Comparison of ENCODE assay signal across 27 cellular contexts in the genomic region with DNA sequence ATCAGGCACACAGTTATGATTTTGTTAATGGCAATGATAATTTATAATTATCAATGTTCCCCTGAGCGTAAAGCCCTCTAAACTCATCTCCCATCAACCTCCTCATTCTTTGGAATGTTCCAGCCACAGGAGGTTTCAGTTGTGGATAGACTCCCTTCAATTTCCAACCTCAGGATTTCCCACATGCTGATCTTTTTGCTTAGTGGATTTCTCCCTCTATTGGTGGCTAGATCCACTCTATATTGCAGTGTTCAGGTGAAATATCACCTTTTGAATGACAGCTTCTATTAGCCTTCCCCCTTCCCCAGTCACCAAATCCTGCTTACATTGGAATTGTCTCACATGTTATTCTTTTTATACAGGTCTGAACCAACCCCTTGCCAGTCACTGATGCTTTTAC.
"Had no signal": no experiment of that assay in that cellular context is flagged by ENCODE, and none has a peak within 500 bp of the region (broad histone marks: within the 10 kb centered on the region; RNA-seq: fewer than 3 reads in every experiment).

No MANE protein-coding gene starts in this region.

- H3K9me3 ChIP-seq: colonic mucosa, esophagus muscularis mucosa, heart right ventricle, left ventricle myocardium inferior, lower lobe of right lung, neutrophil, pancreas, testis, tibial artery had no signal

- H3K36me3 ChIP-seq: colonic mucosa, esophagus muscularis mucosa, heart right ventricle, left ventricle myocardium inferior, lower lobe of right lung, neutrophil, pancreas, stomach, tibial artery had no signal

- H3K9me3 Mint-ChIP-seq: dendritic cell treated with granulocyte-macrophage colony-stimulating factor and Interleukin-4, amounts not matched to agents 40 ng/mL and 50 ng/mL, for 4 days; endodermal cell; neural crest cell; type B pancreatic cell had no signal

- H3K4me3 ChIP-seq: colonic mucosa, esophagus muscularis mucosa, heart right ventricle, left ventricle myocardium inferior, lower lobe of right lung, pancreas, smooth muscle cell, stomach, testis, tibial artery had no signal

- H3K36me3 Mint-ChIP-seq: naive thymus-derived CD8-positive, alpha-beta T cell; stimulated activated effector memory CD8-positive, alpha-beta T cell treated with anti-CD3 and anti-CD28 coated beads, Interleukin-12 subunit alpha, Interleukin-12 subunit beta, amount 100 ng/mL, for 72 hours had no signal

- H3K4me3 Mint-ChIP-seq: dendritic cell treated with granulocyte-macrophage colony-stimulating factor and Interleukin-4, amounts not matched to agents 40 ng/mL and 50 ng/mL, for 4 days; endodermal cell; naive thymus-derived CD8-positive, alpha-beta T cell; neural crest cell; stimulated activated effector memory CD8-positive, alpha-beta T cell treated with anti-CD3 and anti-CD28 coated beads, Interleukin-12 subunit alpha, Interleukin-12 subunit beta, amount 100 ng/mL, for 72 hours; type B pancreatic cell had no signal

- H3K27ac Mint-ChIP-seq: dendritic cell treated with granulocyte-macrophage colony-stimulating factor and Interleukin-4, amounts not matched to agents 40 ng/mL and 50 ng/mL, for 4 days; endodermal cell; naive thymus-derived CD8-positive, alpha-beta T cell; stimulated activated effector memory CD8-positive, alpha-beta T cell treated with anti-CD3 and anti-CD28 coated beads, Interleukin-12 subunit alpha, Interleukin-12 subunit beta, amount 100 ng/mL, for 72 hours; type B pancreatic cell had no signal

- DNase-seq: colonic mucosa; effector CD8-positive, alpha-beta T cell; endodermal cell; foreskin keratinocyte; glutamatergic neuron; heart right ventricle; hippocampal formation; left cardiac atrium; left ventricle myocardium inferior; lower lobe of right lung; naive thymus-derived CD8-positive, alpha-beta T cell; pancreas; stimulated activated CD4-positive, alpha-beta T cell treated with anti-CD3 and anti-CD28 coated beads, Interleukin-2, amount 100 ng/mL, for 24 hours; stimulated activated CD4-positive, alpha-beta T cell treated with anti-CD3 and anti-CD28 coated beads, Interleukin-4, amount 100 ng/mL, for 24 hours; stimulated activated naive CD4-positive, alpha-beta T cell treated with Interleukin-2 at 50 U/mL for 16 hours; stomach; testis; tibial artery had no signal

- H3K27me3 ChIP-seq: colonic mucosa, esophagus muscularis mucosa, foreskin keratinocyte, heart right ventricle, neutrophil, pancreas, stomach, testis, tibial artery had no signal

- H3K27me3 Mint-ChIP-seq: dendritic cell treated with granulocyte-macrophage colony-stimulating factor and Interleukin-4, amounts not matched to agents 40 ng/mL and 50 ng/mL, for 4 days; naive thymus-derived CD8-positive, alpha-beta T cell; type B pancreatic cell had no signal

- H3K4me2 ChIP-seq: smooth muscle cell had no signal

- ATAC-seq: foreskin keratinocyte; heart right ventricle; left cardiac atrium; lower lobe of right lung; naive thymus-derived CD8-positive, alpha-beta T cell; pancreas; sciatic nerve; stimulated activated effector memory CD8-positive, alpha-beta T cell treated with anti-CD3 and anti-CD28 coated beads, Interleukin-12 subunit alpha, Interleukin-12 subunit beta, amount 100 ng/mL, for 72 hours had no signal

- H3K4me1 Mint-ChIP-seq: endodermal cell; naive thymus-derived CD8-positive, alpha-beta T cell; neural crest cell; stimulated activated effector memory CD8-positive, alpha-beta T cell treated with anti-CD3 and anti-CD28 coated beads, Interleukin-12 subunit alpha, Interleukin-12 subunit beta, amount 100 ng/mL, for 72 hours had no signal

- H3K27ac ChIP-seq: colonic mucosa, epithelial cell of prostate, esophagus muscularis mucosa, foreskin keratinocyte, heart right ventricle, left ventricle myocardium inferior, lower lobe of right lung, neutrophil, pancreas, stomach, testis, tibial artery had no signal
